ENCODE assay signal across 13 cellular contexts in genomic region chr15:78204351-78205309, GRCh38. TPM values are rescaled to one million over a fixed set of nuclear protein-coding genes. Genes with fewer than 3 reads are reported as not detected.
DNase-seq lines count a peak whose midpoint lies in the region; TF ChIP-seq lines count a peak whose summit lies in the region.
"Had no signal": no experiment of that assay in that cellular context is flagged by ENCODE, and none has a peak within 500 bp of the region (broad histone marks: within the 10 kb centered on the region; RNA-seq: fewer than 3 reads in every experiment).

No MANE protein-coding gene starts in this region.

- H3K9me3 ChIP-seq in tibial nerve, result no peaks in the 10 kb centered on the region

- no peak for TF ChIP-seq CTCF in neural crest cell (conservative IDR thresholded peaks at IDR 0.05)
- no peak for TF ChIP-seq CTCF in tibial nerve (IDR thresholded peaks at IDR 0.05)

- H3K27ac ChIP-seq in tibial nerve, result peak overlapping the region in 3 of 4 donors; percentile 47 to 67 (median 64)
- H3K27ac ChIP-seq: cardiac muscle cell had no signal

- TF ChIP-seq EP300 in tibial nerve (IDR thresholded peaks at IDR 0.05), result peak in 1 of 2 donors; percentile 45

- H3K4me3 ChIP-seq in tibial nerve, result no peak overlapping the region
- H3K4me3 ChIP-seq: cardiac muscle cell had no signal

- TF ChIP-seq POLR2A in tibial nerve (IDR thresholded peaks at IDR 0.05), result no peak

- no peaks in the 10 kb centered on the region for H3K27me3 Mint-ChIP-seq in neural crest cell (ENCODE audit: low read depth)

- peak; percentile 86 for DNase-seq in SK-MEL-5 (ENCODE audit: low read depth, low spot score)
- DNase-seq in globus pallidus (ENCODE audit: low spot score), result peak; percentile 87
- no peak for DNase-seq in neural crest cell (ENCODE audit: low read depth, low spot score)
- DNase-seq in tibial nerve (ENCODE audit: low spot score in 2 of 2), result peak; percentile 18 to 34
- DNase-seq in HK-2 (ENCODE audit: unreplicated experiment), result no peak
- DNase-seq in activated naive CD4-positive, alpha-beta T cell treated with Interleukin-2 at 50 U/mL for 16 hours, result no peak
- no peak for DNase-seq in SKM-1 (lab: John Stamatoyannopoulos, UW; ENCODE audit: unreplicated experiment)
- DNase-seq: activated effector memory CD4-positive, alpha-beta T cell treated with Interleukin-2 at 50 U/mL for 16 hours; Calu3; kidney glomerular epithelial cell; NCI-H1105 had no signal

- H3K36me3 Mint-ChIP-seq in neural crest cell (ENCODE audit: low read depth), result no peaks in the 10 kb centered on the region

- peaks cover 0 to 48% (median 12%) of the 10 kb centered on the region in 4 donors for H3K4me1 ChIP-seq in tibial nerve

- peak overlapping the region; percentile 67 for H3K27ac Mint-ChIP-seq in neural crest cell (ENCODE audit: unreplicated experiment)

- no peaks in the 10 kb centered on the region for H3K27me3 ChIP-seq in tibial nerve
- H3K27me3 ChIP-seq: cardiac muscle cell had no signal

- peak overlapping the region; percentile 34 for H3K4me3 Mint-ChIP-seq in neural crest cell

- no peaks in the 10 kb centered on the region for H3K36me3 ChIP-seq in tibial nerve
- H3K36me3 ChIP-seq: cardiac muscle cell had no signal

- H3K4me1 Mint-ChIP-seq in neural crest cell, result peaks cover 59% of the 10 kb centered on the region

- H3K9me3 Mint-ChIP-seq in neural crest cell, result no peaks in the 10 kb centered on the region

- WGBS in tibial nerve, 2 donors, result 52 to 57% methylated on average over 13 to 16 of the region's 17 CpGs

- in situ Hi-C loops in SK-MEL-5 (cut with HindIII; ENCODE audit: low pct_unique_long_range_greater_than_20kb, low sequenced_read_pairs), result no loop called here

RNA-seq across cellular contexts. Expression of gene ACSBG1, which starts 29.7 kb away (rescaled TPM):
- 2.4 and 5.5 TPM in 2 replicates for total RNA-seq in SK-MEL-5 (2014; rRNA removed; shearing (Covaris generic))
- 0.17 and 0.24 TPM in 2 replicates for polyA plus RNA-seq in SK-MEL-5 (2015; cell fraction: cytosol; rRNA removed)
- polyA plus RNA-seq in SK-MEL-5 (2015; cell fraction: nucleus; rRNA removed), result 1.3 and 1.5 TPM in 2 replicates
- total RNA-seq in neural crest cell (4.9 and 5.5 TPM in 2 replicates), tibial nerve (under 1 TPM in 2 of 4 donors, not detected in 2; under 0.01 to 0.21 TPM)

RNA-seq across cellular contexts. Expression of gene IDH3A, which starts 55.5 kb away (rescaled TPM):
- 71.7 and 76.1 TPM in 2 replicates for total RNA-seq in SK-MEL-5 (2014; rRNA removed; shearing (Covaris generic))
- 99.6 and 141 TPM in 2 replicates for polyA plus RNA-seq in SK-MEL-5 (2015; cell fraction: cytosol; rRNA removed)
- polyA plus RNA-seq in SK-MEL-5 (2015; cell fraction: nucleus; rRNA removed), result 120 and 129 TPM in 2 replicates
- total RNA-seq in neural crest cell (41.5 and 47.9 TPM in 2 replicates), tibial nerve (10 to 100 TPM; 46.9 to 70.7 (median 63.4) TPM)

RNA-seq across cellular contexts. Expression of gene DNAJA4, which starts 59.7 kb away (rescaled TPM):
- 8.5 and 8.7 TPM in 2 replicates for total RNA-seq in SK-MEL-5 (2014; rRNA removed; shearing (Covaris generic))
- polyA plus RNA-seq in SK-MEL-5 (2015; cell fraction: cytosol; rRNA removed), result 9.4 and 10.8 TPM in 2 replicates
- 21.6 and 25.9 TPM in 2 replicates for polyA plus RNA-seq in SK-MEL-5 (2015; cell fraction: nucleus; rRNA removed)
- total RNA-seq in neural crest cell (not detected in 2 replicates), tibial nerve (10 to 100 TPM; 14.2 to 16.9 (median 16.4) TPM)
- total RNA-seq: HT1080 had no signal

Comparison
In these comparisons a context has a peak if more than half of its experiments do, and no peak if none do; other contexts are left out.
1. DNase-seq: peak in SK-MEL-5 (single experiment), globus pallidus (single experiment) and tibial nerve (2 of 2); none in neural crest cell (single experiment), HK-2 (single experiment), activated naive CD4-positive, alpha-beta T cell treated with Interleukin-2 at 50 U/mL for 16 hours (single experiment) and SKM-1 (single experiment).